10 cellular contexts compared by ENCODE assay signal in genomic region chr19:55670280-55671053, GRCh38. TPM values are rescaled to one million over a fixed set of nuclear protein-coding genes. Genes with fewer than 3 reads are reported as not detected.
DNase-seq lines count a peak whose midpoint lies in the region; ATAC-seq, FAIRE-seq and TF ChIP-seq lines count a peak whose summit lies in the region.
"Had no signal": no experiment of that assay in that cellular context is flagged by ENCODE, and none has a peak within 500 bp of the region (broad histone marks: within the 10 kb centered on the region; RNA-seq: fewer than 3 reads in every experiment).

No MANE protein-coding gene starts in this region.

- peak in 8 of 14 donors; percentile 2 to 46 (median 12) for DNase-seq in C1 segment of cervical spinal cord (lab: John Stamatoyannopoulos, UW)
- no peak for DNase-seq in GM12892 (ENCODE audit: insufficient read length)
- no peak for DNase-seq in activated naive CD8-positive, alpha-beta T cell treated with anti-CD3 and anti-CD28 coated beads for 36 hours
- no peak for DNase-seq in memory B cell (ENCODE audit: low spot score in 2 of 2)
- DNase-seq in 8988T: no peak
- DNase-seq in NCI-H345 treated with DMSO at 0.1 percent for 48 hours (lab: John Stamatoyannopoulos, UW; ENCODE audit: unreplicated experiment): no peak
- DNase-seq in NK-92 treated with Interleukin-12 subunit alpha and Interleukin-12 subunit beta, amount 100 ng/mL, for 24 hours (lab: John Stamatoyannopoulos, UW): no peak
- DNase-seq: foreskin keratinocyte had no signal

- ATAC-seq in memory B cell (ENCODE audit: low read depth) (no peak), HG02852 (IDR thresholded peaks at IDR 0.05; ENCODE audit: unreplicated experiment) (no peak)
- ATAC-seq: foreskin keratinocyte, mucosa of descending colon had no signal

- peak; percentile 73 for FAIRE-seq in GM12892 (lab: Jason Lieb, UNC)

- peaks cover 18% of the 10 kb centered on the region for H3K36me3 Mint-ChIP-seq in activated naive CD8-positive, alpha-beta T cell treated with anti-CD3 and anti-CD28 coated beads for 36 hours
- H3K36me3 Mint-ChIP-seq in memory B cell: peaks cover 8% of the 10 kb centered on the region

- H3K9me3 Mint-ChIP-seq in activated naive CD8-positive, alpha-beta T cell treated with anti-CD3 and anti-CD28 coated beads for 36 hours: no peaks in the 10 kb centered on the region
- H3K9me3 Mint-ChIP-seq in memory B cell: no peaks in the 10 kb centered on the region

- H3K27me3 Mint-ChIP-seq in activated naive CD8-positive, alpha-beta T cell treated with anti-CD3 and anti-CD28 coated beads for 36 hours: no peaks in the 10 kb centered on the region
- H3K27me3 Mint-ChIP-seq in memory B cell: no peaks in the 10 kb centered on the region

- H3K27ac Mint-ChIP-seq in activated naive CD8-positive, alpha-beta T cell treated with anti-CD3 and anti-CD28 coated beads for 36 hours: peak overlapping the region; percentile 23
- peak overlapping the region; percentile 74 for H3K27ac Mint-ChIP-seq in memory B cell

- H3K4me3 Mint-ChIP-seq in activated naive CD8-positive, alpha-beta T cell treated with anti-CD3 and anti-CD28 coated beads for 36 hours: no peak overlapping the region
- H3K4me3 Mint-ChIP-seq in memory B cell: no peak overlapping the region

- peaks cover 47% of the 10 kb centered on the region for H3K4me1 Mint-ChIP-seq in activated naive CD8-positive, alpha-beta T cell treated with anti-CD3 and anti-CD28 coated beads for 36 hours
- H3K4me1 Mint-ChIP-seq in memory B cell: peaks cover 30% of the 10 kb centered on the region

- TF ChIP-seq POLR2A in GM12892 (IDR thresholded peaks at IDR 0.05; ENCODE audit: low read depth, low read length): no peak

RNA-seq across cellular contexts. Expression of gene EPN1, which starts 4.6 kb away (rescaled TPM):
- polyA plus RNA-seq in GM12892 (2012; ENCODE audit: missing spikeins): 5.9 TPM
- total RNA-seq in activated naive CD8-positive, alpha-beta T cell treated with anti-CD3 and anti-CD28 coated beads for 36 hours: 10 to 100 TPM; 37.1 to 39.5 TPM

RNA-seq across cellular contexts. Expression of gene U2AF2, which starts 15.6 kb away (rescaled TPM):
- 137 TPM for polyA plus RNA-seq in GM12892 (2012; ENCODE audit: missing spikeins)
- total RNA-seq in activated naive CD8-positive, alpha-beta T cell treated with anti-CD3 and anti-CD28 coated beads for 36 hours: 100 to 1,000 TPM; 341 to 345 TPM

RNA-seq across cellular contexts. Expression of gene CCDC106, which starts 22.5 kb away (rescaled TPM):
- polyA plus RNA-seq in GM12892 (2012; ENCODE audit: missing spikeins): 20.1 TPM
- 10 to 100 TPM; 10.9 to 12.0 TPM for total RNA-seq in activated naive CD8-positive, alpha-beta T cell treated with anti-CD3 and anti-CD28 coated beads for 36 hours

RNA-seq across cellular contexts. Expression of gene ZNF581, which starts 27.0 kb away (rescaled TPM):
- polyA plus RNA-seq in GM12892 (2012; ENCODE audit: missing spikeins): 27.0 TPM
- 10 to 100 TPM; 39.9 to 42.3 TPM for total RNA-seq in activated naive CD8-positive, alpha-beta T cell treated with anti-CD3 and anti-CD28 coated beads for 36 hours

RNA-seq across cellular contexts. Expression of gene ZNF580, which starts 29.7 kb away (rescaled TPM):
- polyA plus RNA-seq in GM12892 (2012; ENCODE audit: missing spikeins): 14.4 TPM
- total RNA-seq in activated naive CD8-positive, alpha-beta T cell treated with anti-CD3 and anti-CD28 coated beads for 36 hours: 10 to 100 TPM; 29.6 to 30.6 TPM

Comparison
In these comparisons a context has a peak if more than half of its experiments do, and no peak if none do; other contexts are left out.
1. DNase-seq: peak in C1 segment of cervical spinal cord (8 of 14); none in GM12892 (single experiment), activated naive CD8-positive, alpha-beta T cell treated with anti-CD3 and anti-CD28 coated beads for 36 hours (single experiment), memory B cell (0 of 2), 8988T (single experiment), NCI-H345 treated with DMSO at 0.1 percent for 48 hours (single experiment) and NK-92 treated with Interleukin-12 subunit alpha and Interleukin-12 subunit beta, amount 100 ng/mL, for 24 hours (single experiment).